Comparison of ENCODE assay signal across 1 cellular context in the genomic region with DNA sequence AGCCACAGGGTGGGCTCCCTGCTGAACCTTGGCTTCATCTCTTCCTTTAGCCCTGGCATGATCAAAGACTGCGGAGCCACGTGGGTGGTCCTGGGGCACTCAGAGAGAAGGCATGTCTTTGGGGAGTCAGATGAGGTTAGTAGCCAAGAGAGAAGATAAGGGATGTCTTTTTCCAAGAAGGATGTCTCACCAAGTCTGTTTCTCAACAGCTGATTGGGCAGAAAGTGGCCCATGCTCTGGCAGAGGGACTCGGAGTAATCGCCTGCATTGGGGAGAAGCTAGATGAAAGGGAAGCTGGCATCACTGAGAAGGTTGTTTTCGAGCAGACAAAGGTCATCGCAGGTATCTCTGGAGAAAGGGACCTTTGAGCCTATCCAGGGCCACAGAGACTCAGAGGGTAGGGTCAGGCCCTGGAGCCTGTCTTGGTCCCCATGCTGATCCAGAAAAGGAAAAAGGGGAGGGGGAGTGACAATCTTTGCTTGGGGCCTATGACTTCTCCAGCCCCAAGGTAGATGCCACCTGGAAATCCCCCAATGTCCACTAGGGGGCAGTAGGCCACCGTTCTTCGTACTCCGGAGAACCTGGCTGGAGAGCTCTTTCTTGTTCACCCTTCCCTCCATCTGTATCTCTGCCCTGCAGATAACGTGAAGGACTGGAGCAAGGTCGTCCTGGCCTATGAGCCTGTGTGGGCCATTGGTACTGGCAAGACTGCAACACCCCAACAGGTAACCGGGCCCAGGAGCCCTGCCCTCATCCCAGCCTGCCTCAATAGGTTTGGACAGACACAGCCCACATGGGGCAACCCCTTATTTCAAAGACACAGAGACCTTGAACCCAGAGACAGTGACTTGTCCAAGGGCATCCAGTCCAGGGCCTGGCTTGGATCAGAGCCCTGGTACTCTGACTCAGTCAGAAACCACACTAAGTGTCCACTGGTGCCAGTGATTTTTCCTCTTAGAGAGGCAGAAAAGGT.
TF ChIP-seq lines count a peak whose summit lies in the region.

No MANE protein-coding gene starts in this region.

TF ChIP-seq in HepG2, 621 proteins besides CTCF, POLR2A, EP300 and RAD21 (continued from another document and continues in another):
- TF ChIP-seq, protein P1, sequence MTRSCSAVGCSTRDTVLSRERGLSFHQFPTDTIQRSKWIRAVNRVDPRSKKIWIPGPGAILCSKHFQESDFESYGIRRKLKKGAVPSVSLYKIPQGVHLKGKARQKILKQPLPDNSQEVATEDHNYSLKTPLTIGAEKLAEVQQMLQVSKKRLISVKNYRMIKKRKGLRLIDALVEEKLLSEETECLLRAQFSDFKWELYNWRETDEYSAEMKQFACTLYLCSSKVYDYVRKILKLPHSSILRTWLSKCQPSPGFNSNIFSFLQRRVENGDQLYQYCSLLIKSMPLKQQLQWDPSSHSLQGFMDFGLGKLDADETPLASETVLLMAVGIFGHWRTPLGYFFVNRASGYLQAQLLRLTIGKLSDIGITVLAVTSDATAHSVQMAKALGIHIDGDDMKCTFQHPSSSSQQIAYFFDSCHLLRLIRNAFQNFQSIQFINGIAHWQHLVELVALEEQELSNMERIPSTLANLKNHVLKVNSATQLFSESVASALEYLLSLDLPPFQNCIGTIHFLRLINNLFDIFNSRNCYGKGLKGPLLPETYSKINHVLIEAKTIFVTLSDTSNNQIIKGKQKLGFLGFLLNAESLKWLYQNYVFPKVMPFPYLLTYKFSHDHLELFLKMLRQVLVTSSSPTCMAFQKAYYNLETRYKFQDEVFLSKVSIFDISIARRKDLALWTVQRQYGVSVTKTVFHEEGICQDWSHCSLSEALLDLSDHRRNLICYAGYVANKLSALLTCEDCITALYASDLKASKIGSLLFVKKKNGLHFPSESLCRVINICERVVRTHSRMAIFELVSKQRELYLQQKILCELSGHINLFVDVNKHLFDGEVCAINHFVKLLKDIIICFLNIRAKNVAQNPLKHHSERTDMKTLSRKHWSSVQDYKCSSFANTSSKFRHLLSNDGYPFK (CRISPR knock-in tag; IDR thresholded peaks at IDR 0.05; ENCODE audit: borderline replicate concordance), result peak; percentile 29; the same call in 1 of the 2 replicates
- TF ChIP-seq, protein P2, sequence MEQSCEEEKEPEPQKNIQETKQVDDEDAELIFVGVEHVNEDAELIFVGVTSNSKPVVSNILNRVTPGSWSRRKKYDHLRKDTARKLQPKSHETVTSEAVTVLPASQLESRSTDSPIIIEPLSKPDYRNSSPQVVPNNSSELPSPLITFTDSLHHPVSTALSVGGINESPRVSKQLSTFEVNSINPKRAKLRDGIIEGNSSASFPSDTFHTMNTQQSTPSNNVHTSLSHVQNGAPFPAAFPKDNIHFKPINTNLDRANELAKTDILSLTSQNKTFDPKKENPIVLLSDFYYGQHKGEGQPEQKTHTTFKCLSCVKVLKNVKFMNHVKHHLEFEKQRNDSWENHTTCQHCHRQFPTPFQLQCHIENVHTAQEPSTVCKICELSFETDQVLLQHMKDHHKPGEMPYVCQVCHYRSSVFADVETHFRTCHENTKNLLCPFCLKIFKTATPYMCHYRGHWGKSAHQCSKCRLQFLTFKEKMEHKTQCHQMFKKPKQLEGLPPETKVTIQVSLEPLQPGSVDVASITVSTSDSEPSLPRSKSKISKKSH (CRISPR knock-in tag; IDR thresholded peaks at IDR 0.05; ENCODE audit: borderline replicate concordance), result no peak
- TF ChIP-seq ASH2L (IDR thresholded peaks at IDR 0.05; ENCODE audit: insufficient read length, low read depth, low read length) (peak; percentile 16), ZNF180 (CRISPR knock-in tag; IDR thresholded peaks at IDR 0.05; ENCODE audit: borderline replicate concordance, low read depth) (no peak), ZBTB7A (CRISPR knock-in tag; IDR thresholded peaks at IDR 0.05) (0 out of 2 replicates have a peak, but pooled peaks have one; percentile 25), CBFB (CRISPR knock-in tag; IDR thresholded peaks at IDR 0.05) (no peak), ZNF260 (CRISPR knock-in tag; IDR thresholded peaks at IDR 0.05; ENCODE audit: borderline replicate concordance, low read depth) (no peak), ZNF350 (CRISPR knock-in tag; IDR thresholded peaks at IDR 0.05; ENCODE audit: borderline replicate concordance, low read depth) (peak; percentile 47; the same call in 1 of the 2 replicates), ZNF652 (CRISPR knock-in tag; IDR thresholded peaks at IDR 0.05; ENCODE audit: borderline replicate concordance, low read depth) (no peak), TGIF2 (CRISPR knock-in tag; IDR thresholded peaks at IDR 0.05) (0 out of 2 replicates have a peak, but pooled peaks have one; percentile 16), TCF12 (IDR thresholded peaks at IDR 0.05) (no peak), TCF12 (CRISPR knock-in tag; IDR thresholded peaks at IDR 0.05) (no peak), RBFOX2 (IDR thresholded peaks at IDR 0.05; ENCODE audit: low read depth, low read length) (peak; percentile 57), NRL (CRISPR knock-in tag; IDR thresholded peaks at IDR 0.05; ENCODE audit: borderline replicate concordance) (no peak), ZNF788 (CRISPR knock-in tag; IDR thresholded peaks at IDR 0.05; ENCODE audit: borderline replicate concordance) (0 out of 2 replicates have a peak, but pooled peaks have one; percentile 35), ARNTL (CRISPR knock-in tag; IDR thresholded peaks at IDR 0.05) (0 out of 2 replicates have a peak, but pooled peaks have one; percentile 32), HDAC1 (CRISPR knock-in tag; IDR thresholded peaks at IDR 0.05) (0 out of 2 replicates have a peak, but pooled peaks have one; percentile 35), NFE2L1 (CRISPR knock-in tag; IDR thresholded peaks at IDR 0.05; ENCODE audit: borderline replicate concordance) (no peak), ZZZ3 (CRISPR knock-in tag; IDR thresholded peaks at IDR 0.05; ENCODE audit: borderline replicate concordance) (0 out of 2 replicates have a peak, but pooled peaks have one; percentile 50), TBX2 (CRISPR knock-in tag; IDR thresholded peaks at IDR 0.05; ENCODE audit: borderline replicate concordance) (0 out of 2 replicates have a peak, but pooled peaks have one; percentile 38), HMG20A (CRISPR knock-in tag; IDR thresholded peaks at IDR 0.05; ENCODE audit: borderline replicate concordance) (no peak), MAZ (IDR thresholded peaks at IDR 0.05; ENCODE audit: borderline replicate concordance, low read depth, low read length) (no peak), MAZ (CRISPR knock-in tag; IDR thresholded peaks at IDR 0.05; ENCODE audit: low read depth) (0 out of 2 replicates have a peak, but pooled peaks have one; percentile 31), TEAD3 (CRISPR knock-in tag; optimal IDR thresholded peaks at IDR 0.05; ENCODE audit: borderline replicate concordance) (peak; percentile 37), BCL6 (CRISPR knock-in tag; IDR thresholded peaks at IDR 0.05) (no peak), ZSCAN25 (CRISPR knock-in tag; IDR thresholded peaks at IDR 0.05) (0 out of 2 replicates have a peak, but pooled peaks have one; percentile 54), SMC3 (IDR thresholded peaks at IDR 0.05; ENCODE audit: low read length) (peak; percentile 65; the same call in 1 of the 2 replicates), HOXA3 (CRISPR knock-in tag; IDR thresholded peaks at IDR 0.05) (0 out of 2 replicates have a peak, but pooled peaks have one; percentile 10), NR2F2 (IDR thresholded peaks at IDR 0.05; ENCODE audit: borderline replicate concordance, low read depth) (0 out of 2 replicates have a peak, but pooled peaks have one; percentile 11), SOX13 (IDR thresholded peaks at IDR 0.05) (no peak), SOX13 (CRISPR knock-in tag; conservative IDR thresholded peaks at IDR 0.05 in 1 of 2, IDR thresholded peaks at IDR 0.05 in 1 of 2) (0 out of 4 replicates have a peak, but pooled peaks of 1 of the 2 experiments have one; percentile 7), ISL2 (CRISPR knock-in tag; IDR thresholded peaks at IDR 0.05) (no peak), XRCC5 (optimal IDR thresholded peaks at IDR 0.05; ENCODE audit: low read length) (peak; percentile 23)
- TF ChIP-seq, protein P3, sequence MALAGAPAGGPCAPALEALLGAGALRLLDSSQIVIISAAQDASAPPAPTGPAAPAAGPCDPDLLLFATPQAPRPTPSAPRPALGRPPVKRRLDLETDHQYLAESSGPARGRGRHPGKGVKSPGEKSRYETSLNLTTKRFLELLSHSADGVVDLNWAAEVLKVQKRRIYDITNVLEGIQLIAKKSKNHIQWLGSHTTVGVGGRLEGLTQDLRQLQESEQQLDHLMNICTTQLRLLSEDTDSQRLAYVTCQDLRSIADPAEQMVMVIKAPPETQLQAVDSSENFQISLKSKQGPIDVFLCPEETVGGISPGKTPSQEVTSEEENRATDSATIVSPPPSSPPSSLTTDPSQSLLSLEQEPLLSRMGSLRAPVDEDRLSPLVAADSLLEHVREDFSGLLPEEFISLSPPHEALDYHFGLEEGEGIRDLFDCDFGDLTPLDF (CRISPR knock-in tag; IDR thresholded peaks at IDR 0.05), result no peak
- TF ChIP-seq, protein P4, sequence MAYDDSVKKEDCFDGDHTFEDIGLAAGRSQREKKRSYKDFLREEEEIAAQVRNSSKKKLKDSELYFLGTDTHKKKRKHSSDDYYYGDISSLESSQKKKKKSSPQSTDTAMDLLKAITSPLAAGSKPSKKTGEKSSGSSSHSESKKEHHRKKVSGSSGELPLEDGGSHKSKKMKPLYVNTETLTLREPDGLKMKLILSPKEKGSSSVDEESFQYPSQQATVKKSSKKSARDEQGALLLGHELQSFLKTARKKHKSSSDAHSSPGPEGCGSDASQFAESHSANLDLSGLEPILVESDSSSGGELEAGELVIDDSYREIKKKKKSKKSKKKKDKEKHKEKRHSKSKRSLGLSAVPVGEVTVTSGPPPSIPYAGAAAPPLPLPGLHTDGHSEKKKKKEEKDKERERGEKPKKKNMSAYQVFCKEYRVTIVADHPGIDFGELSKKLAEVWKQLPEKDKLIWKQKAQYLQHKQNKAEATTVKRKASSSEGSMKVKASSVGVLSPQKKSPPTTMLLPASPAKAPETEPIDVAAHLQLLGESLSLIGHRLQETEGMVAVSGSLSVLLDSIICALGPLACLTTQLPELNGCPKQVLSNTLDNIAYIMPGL (CRISPR knock-in tag; IDR thresholded peaks at IDR 0.05; ENCODE audit: borderline replicate concordance in 1 of 2, low read depth in 1 of 2), result peak; percentile 56 to 62; a peak in 2 of 4 replicates
- TF ChIP-seq, protein P5, sequence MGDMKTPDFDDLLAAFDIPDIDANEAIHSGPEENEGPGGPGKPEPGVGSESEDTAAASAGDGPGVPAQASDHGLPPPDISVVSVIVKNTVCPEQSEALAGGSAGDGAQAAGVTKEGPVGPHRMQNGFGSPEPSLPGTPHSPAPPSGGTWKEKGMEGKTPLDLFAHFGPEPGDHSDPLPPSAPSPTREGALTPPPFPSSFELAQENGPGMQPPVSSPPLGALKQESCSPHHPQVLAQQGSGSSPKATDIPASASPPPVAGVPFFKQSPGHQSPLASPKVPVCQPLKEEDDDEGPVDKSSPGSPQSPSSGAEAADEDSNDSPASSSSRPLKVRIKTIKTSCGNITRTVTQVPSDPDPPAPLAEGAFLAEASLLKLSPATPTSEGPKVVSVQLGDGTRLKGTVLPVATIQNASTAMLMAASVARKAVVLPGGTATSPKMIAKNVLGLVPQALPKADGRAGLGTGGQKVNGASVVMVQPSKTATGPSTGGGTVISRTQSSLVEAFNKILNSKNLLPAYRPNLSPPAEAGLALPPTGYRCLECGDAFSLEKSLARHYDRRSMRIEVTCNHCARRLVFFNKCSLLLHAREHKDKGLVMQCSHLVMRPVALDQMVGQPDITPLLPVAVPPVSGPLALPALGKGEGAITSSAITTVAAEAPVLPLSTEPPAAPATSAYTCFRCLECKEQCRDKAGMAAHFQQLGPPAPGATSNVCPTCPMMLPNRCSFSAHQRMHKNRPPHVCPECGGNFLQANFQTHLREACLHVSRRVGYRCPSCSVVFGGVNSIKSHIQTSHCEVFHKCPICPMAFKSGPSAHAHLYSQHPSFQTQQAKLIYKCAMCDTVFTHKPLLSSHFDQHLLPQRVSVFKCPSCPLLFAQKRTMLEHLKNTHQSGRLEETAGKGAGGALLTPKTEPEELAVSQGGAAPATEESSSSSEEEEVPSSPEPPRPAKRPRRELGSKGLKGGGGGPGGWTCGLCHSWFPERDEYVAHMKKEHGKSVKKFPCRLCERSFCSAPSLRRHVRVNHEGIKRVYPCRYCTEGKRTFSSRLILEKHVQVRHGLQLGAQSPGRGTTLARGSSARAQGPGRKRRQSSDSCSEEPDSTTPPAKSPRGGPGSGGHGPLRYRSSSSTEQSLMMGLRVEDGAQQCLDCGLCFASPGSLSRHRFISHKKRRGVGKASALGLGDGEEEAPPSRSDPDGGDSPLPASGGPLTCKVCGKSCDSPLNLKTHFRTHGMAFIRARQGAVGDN (CRISPR knock-in tag; IDR thresholded peaks at IDR 0.05), result peak; percentile 48
- TF ChIP-seq, protein P6, sequence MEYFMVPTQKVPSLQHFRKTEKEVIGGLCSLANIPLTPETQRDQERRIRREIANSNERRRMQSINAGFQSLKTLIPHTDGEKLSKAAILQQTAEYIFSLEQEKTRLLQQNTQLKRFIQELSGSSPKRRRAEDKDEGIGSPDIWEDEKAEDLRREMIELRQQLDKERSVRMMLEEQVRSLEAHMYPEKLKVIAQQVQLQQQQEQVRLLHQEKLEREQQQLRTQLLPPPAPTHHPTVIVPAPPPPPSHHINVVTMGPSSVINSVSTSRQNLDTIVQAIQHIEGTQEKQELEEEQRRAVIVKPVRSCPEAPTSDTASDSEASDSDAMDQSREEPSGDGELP (IDR thresholded peaks at IDR 0.05; ENCODE audit: borderline replicate concordance, low read depth), result 0 out of 2 replicates have a peak, but pooled peaks have one; percentile 29
- TF ChIP-seq, protein P7, sequence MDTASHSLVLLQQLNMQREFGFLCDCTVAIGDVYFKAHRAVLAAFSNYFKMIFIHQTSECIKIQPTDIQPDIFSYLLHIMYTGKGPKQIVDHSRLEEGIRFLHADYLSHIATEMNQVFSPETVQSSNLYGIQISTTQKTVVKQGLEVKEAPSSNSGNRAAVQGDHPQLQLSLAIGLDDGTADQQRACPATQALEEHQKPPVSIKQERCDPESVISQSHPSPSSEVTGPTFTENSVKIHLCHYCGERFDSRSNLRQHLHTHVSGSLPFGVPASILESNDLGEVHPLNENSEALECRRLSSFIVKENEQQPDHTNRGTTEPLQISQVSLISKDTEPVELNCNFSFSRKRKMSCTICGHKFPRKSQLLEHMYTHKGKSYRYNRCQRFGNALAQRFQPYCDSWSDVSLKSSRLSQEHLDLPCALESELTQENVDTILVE (CRISPR knock-in tag; IDR thresholded peaks at IDR 0.05), result peak; percentile 45; the same call in 1 of the 2 replicates
- TF ChIP-seq, protein P8, sequence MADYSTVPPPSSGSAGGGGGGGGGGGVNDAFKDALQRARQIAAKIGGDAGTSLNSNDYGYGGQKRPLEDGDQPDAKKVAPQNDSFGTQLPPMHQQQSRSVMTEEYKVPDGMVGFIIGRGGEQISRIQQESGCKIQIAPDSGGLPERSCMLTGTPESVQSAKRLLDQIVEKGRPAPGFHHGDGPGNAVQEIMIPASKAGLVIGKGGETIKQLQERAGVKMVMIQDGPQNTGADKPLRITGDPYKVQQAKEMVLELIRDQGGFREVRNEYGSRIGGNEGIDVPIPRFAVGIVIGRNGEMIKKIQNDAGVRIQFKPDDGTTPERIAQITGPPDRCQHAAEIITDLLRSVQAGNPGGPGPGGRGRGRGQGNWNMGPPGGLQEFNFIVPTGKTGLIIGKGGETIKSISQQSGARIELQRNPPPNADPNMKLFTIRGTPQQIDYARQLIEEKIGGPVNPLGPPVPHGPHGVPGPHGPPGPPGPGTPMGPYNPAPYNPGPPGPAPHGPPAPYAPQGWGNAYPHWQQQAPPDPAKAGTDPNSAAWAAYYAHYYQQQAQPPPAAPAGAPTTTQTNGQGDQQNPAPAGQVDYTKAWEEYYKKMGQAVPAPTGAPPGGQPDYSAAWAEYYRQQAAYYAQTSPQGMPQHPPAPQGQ (CRISPR knock-in tag; IDR thresholded peaks at IDR 0.05; ENCODE audit: borderline replicate concordance), result no peak
